Comparison of ENCODE assay signal across 11 cellular contexts in genomic region chr2:124024491-124025348, GRCh38. TPM values are rescaled to one million over a fixed set of nuclear protein-coding genes. Genes with fewer than 3 reads are reported as not detected.
DNase-seq lines count a peak whose midpoint lies in the region; ATAC-seq and TF ChIP-seq lines count a peak whose summit lies in the region.
"Had no signal": no experiment of that assay in that cellular context is flagged by ENCODE, and none has a peak within 500 bp of the region (broad histone marks: within the 10 kb centered on the region; RNA-seq: fewer than 3 reads in every experiment).

CNTNAP5 (plus strand) TSS chr2:124025287; CDS start chr2:124025651, 364 bp downstream.

- peaks cover 3% of the 10 kb centered on the region for H3K9me3 Mint-ChIP-seq in activated T-cell treated with anti-CD3 and anti-CD28 coated beads, Interleukin-2, amount 50 U/mL, for 24 hours
- peaks cover 4% of the 10 kb centered on the region for H3K9me3 Mint-ChIP-seq in activated T-cell treated with anti-CD3 and anti-CD28 coated beads, Interleukin-2, amount 50 U/mL, for 4 hours
- H3K9me3 Mint-ChIP-seq in endodermal cell = no peaks in the 10 kb centered on the region

- no peaks in the 10 kb centered on the region for H3K36me3 ChIP-seq in endodermal cell (ENCODE audit: control insufficient read depth, insufficient read depth, low read length)

- H3K9me3 ChIP-seq in endodermal cell (ENCODE audit: control insufficient read depth, low read length) = no peaks in the 10 kb centered on the region

- no peak for TF ChIP-seq CTCF in endodermal cell (conservative IDR thresholded peaks at IDR 0.05)

- no peaks in the 10 kb centered on the region for H3K36me3 Mint-ChIP-seq in activated T-cell treated with anti-CD3 and anti-CD28 coated beads, Interleukin-2, amount 50 U/mL, for 24 hours (ENCODE audit: low read depth)
- no peaks in the 10 kb centered on the region for H3K36me3 Mint-ChIP-seq in activated T-cell treated with anti-CD3 and anti-CD28 coated beads, Interleukin-2, amount 50 U/mL, for 4 hours (ENCODE audit: insufficient read depth)
- no peaks in the 10 kb centered on the region for H3K36me3 Mint-ChIP-seq in endodermal cell (ENCODE audit: low read depth)
- H3K36me3 Mint-ChIP-seq: T-cell had no signal

- H3K4me1 Mint-ChIP-seq in activated T-cell treated with anti-CD3 and anti-CD28 coated beads, Interleukin-2, amount 50 U/mL, for 24 hours (ENCODE audit: low read depth) = peaks cover 2% of the 10 kb centered on the region
- no peaks in the 10 kb centered on the region for H3K4me1 Mint-ChIP-seq in activated T-cell treated with anti-CD3 and anti-CD28 coated beads, Interleukin-2, amount 50 U/mL, for 4 hours (ENCODE audit: low read depth)
- peaks cover 12% of the 10 kb centered on the region for H3K4me1 Mint-ChIP-seq in endodermal cell
- H3K4me1 Mint-ChIP-seq: T-cell had no signal

- no peak within 1 kb of the TSS for H3K4me3 Mint-ChIP-seq in activated T-cell treated with anti-CD3 and anti-CD28 coated beads, Interleukin-2, amount 50 U/mL, for 24 hours
- no peak within 1 kb of the TSS for H3K4me3 Mint-ChIP-seq in activated T-cell treated with anti-CD3 and anti-CD28 coated beads, Interleukin-2, amount 50 U/mL, for 4 hours
- H3K4me3 Mint-ChIP-seq in endodermal cell = peak within 1 kb of the TSS; percentile 59
- H3K4me3 Mint-ChIP-seq: T-cell had no signal

- H3K27me3 Mint-ChIP-seq in activated T-cell treated with anti-CD3 and anti-CD28 coated beads, Interleukin-2, amount 50 U/mL, for 24 hours = peaks cover 38% of the 10 kb centered on the region
- H3K27me3 Mint-ChIP-seq in activated T-cell treated with anti-CD3 and anti-CD28 coated beads, Interleukin-2, amount 50 U/mL, for 4 hours (ENCODE audit: low read depth) = peaks cover 31% of the 10 kb centered on the region
- H3K27me3 Mint-ChIP-seq in endodermal cell (ENCODE audit: insufficient read depth) = peaks cover 60% of the 10 kb centered on the region

- H3K9ac ChIP-seq in endodermal cell (ENCODE audit: extremely low read depth, low read length, poor library complexity, severe bottlenecking) = peak within 1 kb of the TSS; percentile 32

- no peak within 1 kb of the TSS for H3K27ac Mint-ChIP-seq in activated T-cell treated with anti-CD3 and anti-CD28 coated beads, Interleukin-2, amount 50 U/mL, for 24 hours
- H3K27ac Mint-ChIP-seq in endodermal cell = no peak within 1 kb of the TSS

- peaks cover 58% of the 10 kb centered on the region for H3K27me3 ChIP-seq in endodermal cell (ENCODE audit: control insufficient read depth, insufficient read depth, low read length, poor library complexity, severe bottlenecking)

- DNase-seq in activated T-cell treated with anti-CD3 and anti-CD28 coated beads, Interleukin-2, amount 50 U/mL, for 24 hours = peak; percentile 32
- DNase-seq in activated T-cell treated with anti-CD3 and anti-CD28 coated beads, Interleukin-2, amount 50 U/mL, for 4 hours = no peak
- DNase-seq in NCI-H774 (lab: John Stamatoyannopoulos, UW) (peak; percentile 70), endodermal cell (peak; percentile 95), midbrain (lab: John Stamatoyannopoulos, UW) (peak; percentile 50), epidermal melanocyte (ENCODE audit: insufficient read length, low spot score) (no peak)
- DNase-seq: DND-41 had no signal

- no peak for ATAC-seq in activated T-cell treated with anti-CD3 and anti-CD28 coated beads, Interleukin-2, amount 50 U/mL, for 4 hours
- ATAC-seq in HG02973 (IDR thresholded peaks at IDR 0.05; ENCODE audit: unreplicated experiment) (no peak), HG02884 (IDR thresholded peaks at IDR 0.05; ENCODE audit: unreplicated experiment) (no peak)
- ATAC-seq: T-cell had no signal

- H3K4me3 ChIP-seq in endodermal cell (ENCODE audit: low read length) = peak within 1 kb of the TSS; percentile 90

- no peak within 1 kb of the TSS for H3K27ac ChIP-seq in endodermal cell (ENCODE audit: low read depth, low read length)

- WGBS in endodermal cell (ENCODE audit: insufficient coverage in 1 of 2, insufficient read length in 1 of 2), 2 experiments = 1 to 4% methylated on average over 21 to 59 of the region's 60 CpGs

- peaks cover 4% of the 10 kb centered on the region for H3K4me1 ChIP-seq in endodermal cell (ENCODE audit: control insufficient read depth, insufficient read depth, low read length)

RNA-seq across cellular contexts. Expression of gene CNTNAP5, which starts in this region (rescaled TPM):
- total RNA-seq in activated T-cell treated with anti-CD3 and anti-CD28 coated beads, Interleukin-2, amount 50 U/mL, for 4 hours = not detected
- total RNA-seq in endodermal cell = 1 to 10 TPM in 1 of 2 donors, under 1 TPM in 1; 0.70 to 4.4 TPM
- polyA plus RNA-seq in endodermal cell (2013, experiment 1 of 2) = 0.46 TPM
- polyA plus RNA-seq in endodermal cell (2013, experiment 2 of 2) = 0.37 TPM
- total RNA-seq: pulmonary artery endothelial cell, T-cell had no signal

Comparison
In these comparisons a context has a peak if more than half of its experiments do, and no peak if none do; other contexts are left out.
1. DNase-seq: peak in activated T-cell treated with anti-CD3 and anti-CD28 coated beads, Interleukin-2, amount 50 U/mL, for 24 hours (single experiment), NCI-H774 (single experiment), endodermal cell (single experiment) and midbrain (single experiment); none in activated T-cell treated with anti-CD3 and anti-CD28 coated beads, Interleukin-2, amount 50 U/mL, for 4 hours (single experiment) and epidermal melanocyte (single experiment).